ENCODE assay signal across 8 cellular contexts in the genomic region with DNA sequence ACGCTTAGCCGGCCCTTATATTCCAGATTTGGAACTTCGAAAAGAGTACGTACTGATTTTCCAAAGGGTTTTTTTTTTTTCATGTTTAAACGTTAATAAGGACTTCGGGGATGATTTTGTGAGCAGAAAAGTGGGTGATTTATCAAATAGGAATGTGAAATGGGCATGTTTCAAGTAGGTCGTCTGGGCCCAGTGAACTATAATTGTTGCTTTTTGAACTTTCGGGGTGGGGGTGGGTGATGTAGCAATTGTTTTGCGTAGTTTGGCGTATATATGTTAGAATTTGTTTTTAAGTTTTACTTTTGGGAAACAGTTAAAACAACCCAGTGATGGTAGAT. TPM values are rescaled to one million over a fixed set of nuclear protein-coding genes. Genes with fewer than 3 reads are reported as not detected.
DNase-seq lines count a peak whose midpoint lies in the region; ATAC-seq, FAIRE-seq and TF ChIP-seq lines count a peak whose summit lies in the region.

No MANE protein-coding gene starts in this region.

- no peak for TF ChIP-seq RAD21 in HepG2 (CRISPR knock-in tag; IDR thresholded peaks at IDR 0.05)

- H4K20me1 ChIP-seq in HepG2 (ENCODE audit: insufficient read depth, low read length) = peaks cover 52% of the 10 kb centered on the region

- BruUV-seq in HepG2 (replicated peaks; lab: Mats Ljungman, UMichigan) = no TSS peak

- TF ChIP-seq EP300 in HepG2 (IDR thresholded peaks at IDR 0.05; ENCODE audit: low read depth in 2 of 2, low read length in 2 of 2) (no peak), HepG2 (CRISPR knock-in tag; IDR thresholded peaks at IDR 0.05; ENCODE audit: borderline replicate concordance) (no peak), tibial nerve (IDR thresholded peaks at IDR 0.05) (no peak)

- no peak for FAIRE-seq in HepG2 (lab: Jason Lieb, UNC)

- no peaks in the 10 kb centered on the region for H3K27me3 ChIP-seq in ascending aorta
- no peaks in the 10 kb centered on the region; a peak in 1 of 5 replicates for H3K27me3 ChIP-seq in HepG2 (ENCODE audit: control insufficient read depth in 1 of 2, insufficient read depth in 2 of 2, low read length in 2 of 2)
- H3K27me3 ChIP-seq in tibial nerve = no peaks in the 10 kb centered on the region

- H3K4me3 Mint-ChIP-seq in activated T-cell treated with anti-CD3 and anti-CD28 coated beads, Interleukin-2, amount 50 U/mL, for 24 hours = peak overlapping the region; percentile 100

- H3K4me2 ChIP-seq in HepG2 (ENCODE audit: low read depth, low read length) = peak overlapping the region; percentile 79

- POLR2A ChIA-PET in HepG2 (lab: Yijun Ruan, JAX) = interaction anchor here (0.9 to 1.8 kb wide), 5 partner anchors 15 to 120 kb away, joined by 3 to 10 read pairs (median 6); a partner anchor contains a TSS

- H2AFZ ChIP-seq in HepG2 (ENCODE audit: low read length) = no peak overlapping the region

- CTCF ChIA-PET in HepG2 (lab: Yijun Ruan, JAX; ENCODE audit: low intra/inter-chr PET ratio, low total read pairs) = no interaction called here

- H3K9ac ChIP-seq in HepG2 (ENCODE audit: insufficient read depth, low read depth, low read length) = peak overlapping the region; percentile 98

- H3K27ac ChIP-seq in ascending aorta (peak overlapping the region; percentile 100), HepG2 (ENCODE audit: extremely low read length, insufficient read depth, low read length) (peak overlapping the region; percentile 95), tibial nerve (peak overlapping the region; percentile 98 to 100 (median 99))

- H3K9me3 ChIP-seq in ascending aorta (no peaks in the 10 kb centered on the region), HepG2 (ENCODE audit: low read length) (no peaks in the 10 kb centered on the region), tibial nerve (no peaks in the 10 kb centered on the region)

- H3K36me3 Mint-ChIP-seq in activated T-cell treated with anti-CD3 and anti-CD28 coated beads, Interleukin-2, amount 50 U/mL, for 24 hours (ENCODE audit: low read depth) = peaks cover 67% of the 10 kb centered on the region

- intact Hi-C loops in ascending aorta (cut with DNase I) (loop anchor here (2.0 to 5.0 kb wide), 3 partner anchors 74 to 571 kb away; a partner anchor contains a TSS), HepG2 (cut with micrococcal nuclease; ENCODE audit: unreplicated experiment) (no loop called here)

- peaks cover 4 to 14% of the 10 kb centered on the region in 2 donors for H3K4me1 ChIP-seq in ascending aorta
- peaks cover 58% of the 10 kb centered on the region for H3K4me1 ChIP-seq in HepG2 (ENCODE audit: insufficient read depth, low read length)
- peaks cover 0 to 66% (median 28%) of the 10 kb centered on the region in 4 donors for H3K4me1 ChIP-seq in tibial nerve

- peaks cover 62% of the 10 kb centered on the region for H3K4me1 Mint-ChIP-seq in activated T-cell treated with anti-CD3 and anti-CD28 coated beads, Interleukin-2, amount 50 U/mL, for 24 hours (ENCODE audit: low read depth)

- in situ Hi-C loops in HepG2 (cut with HindIII; ENCODE audit: extremely low pct_ligation_motif_present, low pct_unique_long_range_greater_than_20kb) = no loop called here

- no peaks in the 10 kb centered on the region for H3K36me3 ChIP-seq in ascending aorta
- H3K36me3 ChIP-seq in HepG2 (replicated peaks in 1 of 2; ENCODE audit: control insufficient read depth in 1 of 2, insufficient read depth in 2 of 2, low read length in 2 of 2) = peaks cover 0 to 7% of the 10 kb centered on the region in 2 experiments; a peak in 2 of 5 replicates
- no peaks in the 10 kb centered on the region for H3K36me3 ChIP-seq in tibial nerve

- H3K4me3 ChIP-seq in ascending aorta = peak overlapping the region; percentile 94 to 98
- H3K4me3 ChIP-seq in HepG2 (replicated peaks in 1 of 3; ENCODE audit: insufficient read depth in 1 of 3, low read depth in 2 of 3, low read length in 3 of 3) = peak overlapping the region; percentile 90 to 98 (median 98)
- H3K4me3 ChIP-seq in tibial nerve = peak overlapping the region; percentile 83 to 99 (median 89)

- 2% methylated on average over 10 of the region's 10 CpGs for WGBS in HepG2 (ENCODE audit: low lambda C conversion rate)
- WGBS in tibial nerve, 2 donors = 0 to 1% methylated on average over 10 of the region's 10 CpGs

- peak overlapping the region; percentile 100 for H3K27ac Mint-ChIP-seq in activated T-cell treated with anti-CD3 and anti-CD28 coated beads, Interleukin-2, amount 50 U/mL, for 24 hours

- no peak for TF ChIP-seq CTCF in ascending aorta (IDR thresholded peaks at IDR 0.05)
- no peak for TF ChIP-seq CTCF in HepG2 (CRISPR knock-in tag; IDR thresholded peaks at IDR 0.05)
- no peak for TF ChIP-seq CTCF in tibial nerve (IDR thresholded peaks at IDR 0.05)

- H3K9me3 Mint-ChIP-seq in activated T-cell treated with anti-CD3 and anti-CD28 coated beads, Interleukin-2, amount 50 U/mL, for 24 hours = peaks cover 2% of the 10 kb centered on the region

- DNase-seq in activated T-cell treated with anti-CD3 and anti-CD28 coated beads, Interleukin-2, amount 50 U/mL, for 24 hours = no peak
- DNase-seq in activated T-cell treated with anti-CD3 and anti-CD28 coated beads, Interleukin-2, amount 50 U/mL, for 48 hours = no peak
- DNase-seq in ascending aorta (ENCODE audit: low spot score in 2 of 2) = no peak
- DNase-seq in HepG2 (ENCODE audit: low spot score) = peak; percentile 5
- DNase-seq in tibial nerve (ENCODE audit: low spot score in 2 of 2) = no peak
- DNase-seq in T1000 (lab: John Stamatoyannopoulos, UW) = no peak
- DNase-seq in DMS 273 treated with DMSO at 0.1 percent for 48 hours (lab: John Stamatoyannopoulos, UW) = no peak
- DNase-seq in stimulated activated CD4-positive, alpha-beta T cell treated with anti-CD3 and anti-CD28 coated beads, Interleukin-1b, Interleukin-23, amount 100 ng/mL, for 48 hours = no peak

- ATAC-seq in HepG2 = no peak

- H3K79me2 ChIP-seq in HepG2 (ENCODE audit: insufficient read depth, low read length) = peaks cover 62% of the 10 kb centered on the region

- TF ChIP-seq POLR2A in HepG2 (IDR thresholded peaks at IDR 0.05; ENCODE audit: insufficient read depth in 1 of 2, low read depth in 2 of 2, low read length in 2 of 2) (no peak), tibial nerve (IDR thresholded peaks at IDR 0.05) (no peak)

- no peaks in the 10 kb centered on the region for H3K27me3 Mint-ChIP-seq in activated T-cell treated with anti-CD3 and anti-CD28 coated beads, Interleukin-2, amount 50 U/mL, for 24 hours

TF ChIP-seq in HepG2, 621 proteins besides CTCF, POLR2A, EP300 and RAD21:
- TF ChIP-seq ATF7-NPFF (CRISPR knock-in tag; IDR thresholded peaks at IDR 0.05; ENCODE audit: low read depth) (no peak), IRX3 (CRISPR knock-in tag; IDR thresholded peaks at IDR 0.05; ENCODE audit: borderline replicate concordance, low read depth) (0 out of 2 replicates have a peak, but pooled peaks have one; percentile 2)
TF ChIP-seq in HepG2: peak in this region for 1.

RNA-seq across cellular contexts. Expression of a gene that starts 0.3 kb away (rescaled TPM):
- total RNA-seq in ascending aorta (0.32 TPM), HepG2 (2016; rRNA removed; fragmentation: Illumina TruSeq; extraction: Trizol) (3.0 and 3.1 TPM in 2 replicates), tibial nerve (10 to 100 TPM in 1 of 4 donors, 1 to 10 TPM in 3; 4.4 to 10.2 (median 4.8) TPM)
- total RNA-seq in HepG2 (2016; cell fraction: cytosol; rRNA removed; fragmentation: Illumina TruSeq; extraction: Trizol; ENCODE audit: low read depth) = 1.4 and 2.3 TPM in 2 replicates
- 2.8 and 3.6 TPM in 2 replicates for total RNA-seq in HepG2 (2016; cell fraction: insoluble cytoplasmic fraction; rRNA removed; fragmentation: Illumina TruSeq; extraction: Trizol)
- total RNA-seq in HepG2 (2016; cell fraction: membrane; rRNA removed; fragmentation: Illumina TruSeq; extraction: Trizol) = 2.1 and 2.4 TPM in 2 replicates
- 2.8 and 4.0 TPM in 2 replicates for total RNA-seq in HepG2 (2016; cell fraction: nucleus; rRNA removed; fragmentation: Illumina TruSeq; extraction: Trizol)
- polyA plus RNA-seq in HepG2 (2011; rRNA removed) = 0.42 and 0.52 TPM in 2 replicates
- polyA plus RNA-seq in HepG2 (2011; cell fraction: cytosol; rRNA removed) = 0.16 and 0.24 TPM in 2 replicates
- polyA plus RNA-seq in HepG2 (2011; cell fraction: nucleus; rRNA removed) = 0.76 and 0.97 TPM in 2 replicates
- polyA plus RNA-seq in HepG2 (2012) = 1.3 and 3.0 TPM in 2 replicates
- 1.1 and 1.2 TPM in 2 replicates for polyA plus RNA-seq in HepG2 (2016; cell fraction: cytosol; fragmentation: Illumina TruSeq; extraction: Trizol; ENCODE audit: low read depth)
- 3.5 TPM in 2 replicates for polyA plus RNA-seq in HepG2 (2016; cell fraction: insoluble cytoplasmic fraction; fragmentation: Illumina TruSeq; extraction: Trizol; ENCODE audit: low read depth)
- 1.2 and 1.4 TPM in 2 replicates for polyA plus RNA-seq in HepG2 (2016; cell fraction: membrane; fragmentation: Illumina TruSeq; extraction: Trizol; ENCODE audit: low read depth)
- 2.5 and 4.3 TPM in 2 replicates for polyA plus RNA-seq in HepG2 (2016; cell fraction: nucleus; fragmentation: Illumina TruSeq; extraction: Trizol; ENCODE audit: insufficient read depth, low read depth)
- polyA minus RNA-seq in HepG2 (2011; rRNA and poly(A)+ RNA removed; ENCODE audit: low replicate concordance) = 0.56 and 0.76 TPM in 2 replicates
- 0.59 and 0.62 TPM in 2 replicates for polyA minus RNA-seq in HepG2 (2011; cell fraction: cytosol; rRNA and poly(A)+ RNA removed)
- 0.90 and 1.5 TPM in 2 replicates for polyA minus RNA-seq in HepG2 (2011; cell fraction: nucleus; rRNA and poly(A)+ RNA removed)

RNA-seq across cellular contexts. Expression of a gene that starts 1.2 kb away (rescaled TPM):
- 12.6 TPM for total RNA-seq in ascending aorta
- total RNA-seq in HepG2 (2016; rRNA removed; fragmentation: Illumina TruSeq; extraction: Trizol) = 46.0 and 84.5 TPM in 2 replicates
- total RNA-seq in HepG2 (2016; cell fraction: cytosol; rRNA removed; fragmentation: Illumina TruSeq; extraction: Trizol; ENCODE audit: low read depth) = 10.1 and 14.0 TPM in 2 replicates
- 43.5 and 77.3 TPM in 2 replicates for total RNA-seq in HepG2 (2016; cell fraction: insoluble cytoplasmic fraction; rRNA removed; fragmentation: Illumina TruSeq; extraction: Trizol)
- 20.4 and 25.0 TPM in 2 replicates for total RNA-seq in HepG2 (2016; cell fraction: membrane; rRNA removed; fragmentation: Illumina TruSeq; extraction: Trizol)
- total RNA-seq in HepG2 (2016; cell fraction: nucleus; rRNA removed; fragmentation: Illumina TruSeq; extraction: Trizol) = 63.5 and 64.6 TPM in 2 replicates
- 31.3 and 47.7 TPM in 2 replicates for polyA plus RNA-seq in HepG2 (2011; rRNA removed)
- 16.7 and 20.6 TPM in 2 replicates for polyA plus RNA-seq in HepG2 (2011; cell fraction: cytosol; rRNA removed)
- 33.6 and 52.8 TPM in 2 replicates for polyA plus RNA-seq in HepG2 (2011; cell fraction: nucleus; rRNA removed)
- polyA plus RNA-seq in HepG2 (2012) = 123 and 162 TPM in 2 replicates
- polyA plus RNA-seq in HepG2 (2016; cell fraction: cytosol; fragmentation: Illumina TruSeq; extraction: Trizol; ENCODE audit: low read depth) = 10.0 TPM in 2 replicates
- 350 and 380 TPM in 2 replicates for polyA plus RNA-seq in HepG2 (2016; cell fraction: insoluble cytoplasmic fraction; fragmentation: Illumina TruSeq; extraction: Trizol; ENCODE audit: low read depth)
- polyA plus RNA-seq in HepG2 (2016; cell fraction: membrane; fragmentation: Illumina TruSeq; extraction: Trizol; ENCODE audit: low read depth) = 20.3 and 21.1 TPM in 2 replicates
- polyA plus RNA-seq in HepG2 (2016; cell fraction: nucleus; fragmentation: Illumina TruSeq; extraction: Trizol; ENCODE audit: insufficient read depth, low read depth) = 259 and 277 TPM in 2 replicates
- polyA minus RNA-seq in HepG2 (2011; rRNA and poly(A)+ RNA removed; ENCODE audit: low replicate concordance) = 6.6 and 20.1 TPM in 2 replicates
- polyA minus RNA-seq in HepG2 (2011; cell fraction: cytosol; rRNA and poly(A)+ RNA removed) = 14.9 and 18.1 TPM in 2 replicates
- polyA minus RNA-seq in HepG2 (2011; cell fraction: nucleus; rRNA and poly(A)+ RNA removed) = 66.1 and 67.3 TPM in 2 replicates
- total RNA-seq in tibial nerve = 10 to 100 TPM; 31.8 to 66.4 (median 60.1) TPM
